In genomic region chr11:78139422-78140391, GRCh38 we compare ENCODE assay signal across 8 cellular contexts.
DNase-seq lines count a peak whose midpoint lies in the region; ATAC-seq, FAIRE-seq and TF ChIP-seq lines count a peak whose summit lies in the region.

TSS of gene ALG8 (minus strand) at chr11:78139626. CDS start at chr11:78139588, 38 bp downstream.

- peak within 1 kb of the TSS; percentile 83 for H3K9ac ChIP-seq in Loucy (ENCODE audit: low read depth, low read length, poor library complexity, severe bottlenecking)

- H3K9me2 ChIP-seq in Loucy (replicated peaks; ENCODE audit: low read depth, low read length): no peaks in the 10 kb centered on the region

- peak; percentile 95 for DNase-seq in EL
- DNase-seq in H54 (ENCODE audit: insufficient read length, low spot score): peak; percentile 99
- DNase-seq in activated effector memory CD4-positive, alpha-beta T cell treated with Interleukin-2 at 50 U/mL for 16 hours: peak; percentile 97
- peak; percentile 97 for DNase-seq in fibroblast of pulmonary artery (ENCODE audit: low read depth)
- DNase-seq in nephron progenitor cell: peak; percentile 97
- peak; percentile 93 to 98 for DNase-seq in stimulated activated naive CD8-positive, alpha-beta T cell treated with anti-CD3 and anti-CD28 coated beads, Interleukin-15, amount 100 ng/mL, for 72 hours

- peak within 1 kb of the TSS; percentile 94 for H3K4me3 Mint-ChIP-seq in nephron progenitor cell
- H3K4me3 Mint-ChIP-seq in stimulated activated naive CD8-positive, alpha-beta T cell treated with anti-CD3 and anti-CD28 coated beads, Interleukin-15, amount 100 ng/mL, for 72 hours: peak within 1 kb of the TSS; percentile 90 to 93

- H3K36me3 ChIP-seq in Loucy (ENCODE audit: insufficient read depth, low read length): no peaks in the 10 kb centered on the region

- peak within 1 kb of the TSS; percentile 85 for H3K4me2 ChIP-seq in Loucy (ENCODE audit: low read depth, low read length, poor library complexity, severe bottlenecking)

- H3K27ac Mint-ChIP-seq in nephron progenitor cell: peak within 1 kb of the TSS; percentile 96
- peak within 1 kb of the TSS; percentile 96 for H3K27ac Mint-ChIP-seq in stimulated activated naive CD8-positive, alpha-beta T cell treated with anti-CD3 and anti-CD28 coated beads, Interleukin-15, amount 100 ng/mL, for 72 hours

- no peak for TF ChIP-seq CTCF in Loucy (conservative IDR thresholded peaks at IDR 0.05; ENCODE audit: low read length)
- no peak for TF ChIP-seq CTCF in fibroblast of pulmonary artery (IDR thresholded peaks at IDR 0.05; ENCODE audit: low read length, missing control alignments)
- no peak for TF ChIP-seq CTCF in nephron progenitor cell (IDR thresholded peaks at IDR 0.05)

- FAIRE-seq in H54 (lab: Jason Lieb, UNC): no peak

- H3K4me3 ChIP-seq in Loucy (ENCODE audit: low read length, poor library complexity, severe bottlenecking) (peak within 1 kb of the TSS; percentile 89), fibroblast of pulmonary artery (replicated peaks; ENCODE audit: low read depth, low read length) (peak within 1 kb of the TSS; percentile 81)

- H3K4me1 Mint-ChIP-seq in nephron progenitor cell: peaks cover 38% of the 10 kb centered on the region
- H3K4me1 Mint-ChIP-seq in stimulated activated naive CD8-positive, alpha-beta T cell treated with anti-CD3 and anti-CD28 coated beads, Interleukin-15, amount 100 ng/mL, for 72 hours: peaks cover 39% of the 10 kb centered on the region

- peaks cover 16% of the 10 kb centered on the region for H3K4me1 ChIP-seq in Loucy (ENCODE audit: insufficient read depth, low read length, poor library complexity, severe bottlenecking)

- peak; percentile 97 for ATAC-seq in stimulated activated naive CD8-positive, alpha-beta T cell treated with anti-CD3 and anti-CD28 coated beads, Interleukin-15, amount 100 ng/mL, for 72 hours

- peaks cover 70% of the 10 kb centered on the region for H3K36me3 Mint-ChIP-seq in nephron progenitor cell (ENCODE audit: low read depth)

- no peaks in the 10 kb centered on the region for H3F3A ChIP-seq in Loucy (ENCODE audit: low read depth)

- no peaks in the 10 kb centered on the region for H3K27me3 ChIP-seq in Loucy (ENCODE audit: insufficient read depth, low read length, poor library complexity, severe bottlenecking)

- TF ChIP-seq POLR2A in H54 (IDR thresholded peaks at IDR 0.05; ENCODE audit: low read depth, low read length) (peak; percentile 89), Raji (IDR thresholded peaks at IDR 0.05; ENCODE audit: insufficient read depth, low read depth, low read length) (peak; percentile 89)

- no peaks in the 10 kb centered on the region for H3K27me3 Mint-ChIP-seq in nephron progenitor cell (ENCODE audit: low read depth, poor library complexity)
- no peaks in the 10 kb centered on the region for H3K27me3 Mint-ChIP-seq in stimulated activated naive CD8-positive, alpha-beta T cell treated with anti-CD3 and anti-CD28 coated beads, Interleukin-15, amount 100 ng/mL, for 72 hours

- no peaks in the 10 kb centered on the region for H3K9me3 ChIP-seq in Loucy (ENCODE audit: insufficient read depth, low read depth, low read length)

- peaks cover 2% of the 10 kb centered on the region for H3K9me3 Mint-ChIP-seq in nephron progenitor cell
- H3K9me3 Mint-ChIP-seq in stimulated activated naive CD8-positive, alpha-beta T cell treated with anti-CD3 and anti-CD28 coated beads, Interleukin-15, amount 100 ng/mL, for 72 hours: peaks cover 0 to 2% of the 10 kb centered on the region in 2 donors

- peaks cover 26% of the 10 kb centered on the region for H3K79me2 ChIP-seq in Loucy (ENCODE audit: insufficient read depth, low read length)

- H2AFZ ChIP-seq in Loucy (ENCODE audit: low read length): peak within 1 kb of the TSS; percentile 90

- H4K20me1 ChIP-seq in Loucy (ENCODE audit: insufficient read depth, low read length, poor library complexity, severe bottlenecking): no peaks in the 10 kb centered on the region

Comparison
In these comparisons a context has a peak if more than half of its experiments do, and no peak if none do; other contexts are left out.
1. Peak in every context shown above with its lines: DNase-seq, ATAC-seq and H3K4me3 ChIP-seq.